Comparison of ENCODE assay signal across 1 cellular context in the genomic region with DNA sequence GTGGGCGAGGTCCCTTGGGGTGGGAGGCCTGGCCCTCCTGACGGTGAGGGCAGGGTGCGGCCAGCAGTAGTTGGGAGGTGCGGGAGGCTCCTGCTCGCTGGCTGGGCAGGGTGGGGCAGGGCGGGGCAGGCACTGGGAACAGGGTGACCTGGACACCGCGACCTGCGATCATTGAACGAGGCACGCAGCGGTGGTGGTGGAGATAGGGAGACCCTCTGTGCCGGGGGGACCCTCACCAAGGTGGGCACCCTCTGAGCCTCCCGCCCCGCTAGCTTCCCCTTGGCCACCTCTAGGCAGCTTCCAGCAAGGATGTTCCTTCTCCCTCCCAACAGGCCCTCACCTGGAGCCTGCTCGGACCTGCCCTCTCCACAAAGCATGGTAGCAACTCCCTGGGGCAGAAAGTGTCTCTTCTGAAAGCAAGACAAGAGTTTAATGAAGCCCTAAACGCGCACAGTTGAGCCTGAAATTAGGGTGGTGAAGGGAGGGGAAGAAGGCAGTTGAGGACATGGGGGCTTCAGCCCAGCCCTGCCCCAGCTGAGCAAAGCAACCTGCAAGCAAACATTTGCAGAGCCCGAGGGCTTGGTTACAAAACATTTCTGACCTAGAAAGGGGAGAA.
TF ChIP-seq lines count a peak whose summit lies in the region.

No MANE protein-coding gene starts in this region.

TF ChIP-seq in HCT116, 20 proteins besides CTCF, POLR2A, EP300 and RAD21:
- TF ChIP-seq SP1 (IDR thresholded peaks at IDR 0.05; ENCODE audit: low read depth) (no peak), POLR2AphosphoS5 (IDR thresholded peaks at IDR 0.05; ENCODE audit: low read depth, low read length) (no peak), CEBPB (IDR thresholded peaks at IDR 0.05; ENCODE audit: low read depth) (no peak), FOSL1 (IDR thresholded peaks at IDR 0.05; ENCODE audit: low read depth) (no peak), SRF (IDR thresholded peaks at IDR 0.05; ENCODE audit: low read depth) (no peak), ZNF274 (IDR thresholded peaks at IDR 0.05; ENCODE audit: low read depth, low read length) (no peak), EGR1 (IDR thresholded peaks at IDR 0.05; ENCODE audit: low read depth) (no peak), JUND (IDR thresholded peaks at IDR 0.05) (no peak), ELF1 (IDR thresholded peaks at IDR 0.05; ENCODE audit: borderline replicate concordance, low read depth) (no peak), YY1 (IDR thresholded peaks at IDR 0.05; ENCODE audit: extremely low read depth, insufficient replicate concordance, low read depth, low read length) (no peak), EZH2 (IDR thresholded peaks at IDR 0.05) (no peak), SIN3A (IDR thresholded peaks at IDR 0.05; ENCODE audit: low read depth) (no peak), EZH2phosphoT487 (IDR thresholded peaks at IDR 0.05; ENCODE audit: borderline replicate concordance) (no peak)
- TF ChIP-seq, protein P1, sequence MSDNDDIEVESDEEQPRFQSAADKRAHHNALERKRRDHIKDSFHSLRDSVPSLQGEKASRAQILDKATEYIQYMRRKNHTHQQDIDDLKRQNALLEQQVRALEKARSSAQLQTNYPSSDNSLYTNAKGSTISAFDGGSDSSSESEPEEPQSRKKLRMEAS (IDR thresholded peaks at IDR 0.05): no peak
- TF ChIP-seq, protein P2, sequence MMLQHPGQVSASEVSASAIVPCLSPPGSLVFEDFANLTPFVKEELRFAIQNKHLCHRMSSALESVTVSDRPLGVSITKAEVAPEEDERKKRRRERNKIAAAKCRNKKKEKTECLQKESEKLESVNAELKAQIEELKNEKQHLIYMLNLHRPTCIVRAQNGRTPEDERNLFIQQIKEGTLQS (IDR thresholded peaks at IDR 0.05): no peak
- TF ChIP-seq, protein P3, sequence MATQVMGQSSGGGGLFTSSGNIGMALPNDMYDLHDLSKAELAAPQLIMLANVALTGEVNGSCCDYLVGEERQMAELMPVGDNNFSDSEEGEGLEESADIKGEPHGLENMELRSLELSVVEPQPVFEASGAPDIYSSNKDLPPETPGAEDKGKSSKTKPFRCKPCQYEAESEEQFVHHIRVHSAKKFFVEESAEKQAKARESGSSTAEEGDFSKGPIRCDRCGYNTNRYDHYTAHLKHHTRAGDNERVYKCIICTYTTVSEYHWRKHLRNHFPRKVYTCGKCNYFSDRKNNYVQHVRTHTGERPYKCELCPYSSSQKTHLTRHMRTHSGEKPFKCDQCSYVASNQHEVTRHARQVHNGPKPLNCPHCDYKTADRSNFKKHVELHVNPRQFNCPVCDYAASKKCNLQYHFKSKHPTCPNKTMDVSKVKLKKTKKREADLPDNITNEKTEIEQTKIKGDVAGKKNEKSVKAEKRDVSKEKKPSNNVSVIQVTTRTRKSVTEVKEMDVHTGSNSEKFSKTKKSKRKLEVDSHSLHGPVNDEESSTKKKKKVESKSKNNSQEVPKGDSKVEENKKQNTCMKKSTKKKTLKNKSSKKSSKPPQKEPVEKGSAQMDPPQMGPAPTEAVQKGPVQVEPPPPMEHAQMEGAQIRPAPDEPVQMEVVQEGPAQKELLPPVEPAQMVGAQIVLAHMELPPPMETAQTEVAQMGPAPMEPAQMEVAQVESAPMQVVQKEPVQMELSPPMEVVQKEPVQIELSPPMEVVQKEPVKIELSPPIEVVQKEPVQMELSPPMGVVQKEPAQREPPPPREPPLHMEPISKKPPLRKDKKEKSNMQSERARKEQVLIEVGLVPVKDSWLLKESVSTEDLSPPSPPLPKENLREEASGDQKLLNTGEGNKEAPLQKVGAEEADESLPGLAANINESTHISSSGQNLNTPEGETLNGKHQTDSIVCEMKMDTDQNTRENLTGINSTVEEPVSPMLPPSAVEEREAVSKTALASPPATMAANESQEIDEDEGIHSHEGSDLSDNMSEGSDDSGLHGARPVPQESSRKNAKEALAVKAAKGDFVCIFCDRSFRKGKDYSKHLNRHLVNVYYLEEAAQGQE (IDR thresholded peaks at IDR 0.05; ENCODE audit: low read depth): no peak
- TF ChIP-seq, protein P4, sequence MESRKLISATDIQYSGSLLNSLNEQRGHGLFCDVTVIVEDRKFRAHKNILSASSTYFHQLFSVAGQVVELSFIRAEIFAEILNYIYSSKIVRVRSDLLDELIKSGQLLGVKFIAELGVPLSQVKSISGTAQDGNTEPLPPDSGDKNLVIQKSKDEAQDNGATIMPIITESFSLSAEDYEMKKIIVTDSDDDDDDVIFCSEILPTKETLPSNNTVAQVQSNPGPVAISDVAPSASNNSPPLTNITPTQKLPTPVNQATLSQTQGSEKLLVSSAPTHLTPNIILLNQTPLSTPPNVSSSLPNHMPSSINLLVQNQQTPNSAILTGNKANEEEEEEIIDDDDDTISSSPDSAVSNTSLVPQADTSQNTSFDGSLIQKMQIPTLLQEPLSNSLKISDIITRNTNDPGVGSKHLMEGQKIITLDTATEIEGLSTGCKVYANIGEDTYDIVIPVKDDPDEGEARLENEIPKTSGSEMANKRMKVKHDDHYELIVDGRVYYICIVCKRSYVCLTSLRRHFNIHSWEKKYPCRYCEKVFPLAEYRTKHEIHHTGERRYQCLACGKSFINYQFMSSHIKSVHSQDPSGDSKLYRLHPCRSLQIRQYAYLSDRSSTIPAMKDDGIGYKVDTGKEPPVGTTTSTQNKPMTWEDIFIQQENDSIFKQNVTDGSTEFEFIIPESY (IDR thresholded peaks at IDR 0.05; ENCODE audit: extremely low read depth, insufficient replicate concordance, low read length): no peak
